ENCODE assay signal across 15 cellular contexts in the genomic region with DNA sequence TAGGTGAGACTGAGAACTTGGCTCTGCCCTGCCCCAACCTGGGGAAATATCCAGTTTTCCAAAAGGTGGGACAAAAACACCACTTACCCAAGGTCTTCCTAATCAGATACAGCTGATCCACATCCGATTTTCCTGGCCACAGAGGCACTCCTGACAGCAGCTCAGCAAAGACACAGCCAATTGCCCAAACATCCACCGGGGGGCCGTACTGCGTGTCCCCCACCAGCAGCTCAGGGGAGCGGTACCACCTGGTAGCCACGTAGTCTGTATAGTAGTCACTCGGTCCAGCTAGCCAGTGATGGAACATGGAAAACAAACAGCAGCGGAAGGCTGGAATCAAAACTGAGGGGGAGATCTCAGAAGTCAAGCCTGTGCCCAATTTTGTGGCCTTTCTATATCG. TPM values are rescaled to one million over a fixed set of nuclear protein-coding genes. Genes with fewer than 3 reads are reported as not detected.
A peak's percentile ranks its signal among the peaks of the same experiment; 100 is the strongest.
DNase-seq lines count a peak whose midpoint lies in the region; ATAC-seq and TF ChIP-seq lines count a peak whose summit lies in the region.
"Had no signal": no experiment of that assay in that cellular context is flagged by ENCODE, and none has a peak within 500 bp of the region (broad histone marks: within the 10 kb centered on the region; RNA-seq: fewer than 3 reads in every experiment).

No MANE protein-coding gene starts in this region.

- peaks cover 3% of the 10 kb centered on the region for H3K36me3 Mint-ChIP-seq in activated T-helper 1 cell treated with anti-CD3 and anti-CD28 coated beads, Interleukin-12 subunit alpha, Interleukin-12 subunit beta, Interleukin-2, Interleukin-4 antibody, amounts not matched to agents 30 ng/mL and 10 ng/mL and 1 ng/mL, durations not matched to agents 14 hours and 24 hours and 36 hours (ENCODE audit: low read depth)

- H4K20me1 ChIP-seq in SK-N-SH (ENCODE audit: insufficient read depth) = no peaks in the 10 kb centered on the region

- no peaks in the 10 kb centered on the region for H3K27me3 ChIP-seq in A673 (replicated peaks; ENCODE audit: insufficient read depth, low read depth, low read length, poor library complexity)
- H3K27me3 ChIP-seq in SK-N-SH (ENCODE audit: insufficient read depth) = no peaks in the 10 kb centered on the region
- no peaks in the 10 kb centered on the region for H3K27me3 ChIP-seq in foreskin keratinocyte
- no peaks in the 10 kb centered on the region for H3K27me3 ChIP-seq in gastroesophageal sphincter
- H3K27me3 ChIP-seq: body of pancreas, upper lobe of right lung had no signal

- intact Hi-C loops in A673 (cut with micrococcal nuclease; ENCODE audit: unreplicated experiment) = loop anchor here (5.0 kb wide), 1 partner anchor 191 kb away; the partner anchor contains the start of gene MAP4K5
- intact Hi-C loops in activated T-helper 1 cell treated with anti-CD3 and anti-CD28 coated beads, Interleukin-12 subunit alpha, Interleukin-12 subunit beta, Interleukin-2, Interleukin-4 antibody, amounts not matched to agents 30 ng/mL and 10 ng/mL and 1 ng/mL, durations not matched to agents 14 hours and 24 hours and 36 hours (cut with micrococcal nuclease) = no loop called here

- POLR2A ChIA-PET in A673 (lab: Charles Lee; ENCODE audit: low non-redundant PET) (interaction anchor here (0.6 kb wide), 1 partner anchor 13 kb away, joined by 4 read pairs; no protein-coding TSS in a partner anchor), SK-N-SH (lab: Yijun Ruan, JAX) (interaction anchor here (0.5 kb wide), 1 partner anchor 46 kb away, joined by 3 read pairs; no protein-coding TSS in a partner anchor)

- DNase-seq in A673 (ENCODE audit: low spot score) (peak; percentile 27), SK-N-SH (peak; percentile 32), foreskin keratinocyte (no peak), OCI-M1 (lab: John Stamatoyannopoulos, UW) (no peak)
- DNase-seq in stimulated activated CD4-positive, alpha-beta T cell treated with anti-CD3 and anti-CD28 coated beads, Interleukin-1b, Interleukin-23, amount 100 ng/mL, for 48 hours = no peak
- no peak for DNase-seq in activated T-helper 1 cell treated with anti-CD3 and anti-CD28 coated beads, Interleukin-12 subunit alpha, Interleukin-12 subunit beta, Interleukin-2, Interleukin-4 antibody, amounts not matched to agents 30 ng/mL and 10 ng/mL and 1 ng/mL, durations not matched to agents 14 hours and 24 hours and 36 hours (ENCODE audit: low spot score)
- DNase-seq: activated CD4-positive, alpha-beta memory T cell treated with anti-CD3 and anti-CD28 coated beads, Interleukin-2, amount 10 ng/mL, durations not matched to agents 7 days and 5 days; activated effector memory CD4-positive, alpha-beta T cell treated with Interleukin-2 at 50 U/mL for 16 hours; body of pancreas; kidney glomerular epithelial cell; mucosa of descending colon; upper lobe of right lung had no signal

- H3K27ac ChIP-seq in A673 (ENCODE audit: low read depth, low read length, poor library complexity, severe bottlenecking) (no peak overlapping the region), SK-N-SH (ENCODE audit: low read depth in 2 of 2, low read length in 1 of 2) (no peak overlapping the region), foreskin keratinocyte (no peak overlapping the region), gastroesophageal sphincter (no peak overlapping the region)
- H3K27ac ChIP-seq: body of pancreas, upper lobe of right lung had no signal

- H3K9me3 Mint-ChIP-seq in activated T-helper 1 cell treated with anti-CD3 and anti-CD28 coated beads, Interleukin-12 subunit alpha, Interleukin-12 subunit beta, Interleukin-2, Interleukin-4 antibody, amounts not matched to agents 30 ng/mL and 10 ng/mL and 1 ng/mL, durations not matched to agents 14 hours and 24 hours and 36 hours = no peaks in the 10 kb centered on the region
- H3K9me3 Mint-ChIP-seq: activated CD4-positive, alpha-beta memory T cell treated with anti-CD3 and anti-CD28 coated beads, Interleukin-2, amount 10 ng/mL, durations not matched to agents 7 days and 5 days had no signal

- H3K4me1 Mint-ChIP-seq in activated T-helper 1 cell treated with anti-CD3 and anti-CD28 coated beads, Interleukin-12 subunit alpha, Interleukin-12 subunit beta, Interleukin-2, Interleukin-4 antibody, amounts not matched to agents 30 ng/mL and 10 ng/mL and 1 ng/mL, durations not matched to agents 14 hours and 24 hours and 36 hours (ENCODE audit: low read depth) = peaks cover 39% of the 10 kb centered on the region

- H3K9me3 ChIP-seq in A673 (ENCODE audit: low read depth, low read length, poor library complexity, severe bottlenecking) (no peaks in the 10 kb centered on the region), SK-N-SH (no peaks in the 10 kb centered on the region), gastroesophageal sphincter (no peaks in the 10 kb centered on the region)
- H3K9me3 ChIP-seq: body of pancreas, mucosa of descending colon, upper lobe of right lung had no signal

- TF ChIP-seq POLR2A in gastroesophageal sphincter (IDR thresholded peaks at IDR 0.05) = no peak

- H2AFZ ChIP-seq in SK-N-SH (ENCODE audit: low read depth) = no peak overlapping the region

- peaks cover 7% of the 10 kb centered on the region for H3K27me3 Mint-ChIP-seq in activated T-helper 1 cell treated with anti-CD3 and anti-CD28 coated beads, Interleukin-12 subunit alpha, Interleukin-12 subunit beta, Interleukin-2, Interleukin-4 antibody, amounts not matched to agents 30 ng/mL and 10 ng/mL and 1 ng/mL, durations not matched to agents 14 hours and 24 hours and 36 hours (ENCODE audit: insufficient read depth)
- H3K27me3 Mint-ChIP-seq: activated CD4-positive, alpha-beta memory T cell treated with anti-CD3 and anti-CD28 coated beads, Interleukin-2, amount 10 ng/mL, durations not matched to agents 7 days and 5 days had no signal

- TF ChIP-seq RAD21 in SK-N-SH (IDR thresholded peaks at IDR 0.05; ENCODE audit: low read length) = no peak

- peaks cover 23% of the 10 kb centered on the region for H3K4me1 ChIP-seq in A673 (ENCODE audit: insufficient read depth, low read length, poor library complexity, severe bottlenecking)
- H3K4me1 ChIP-seq in SK-N-SH (ENCODE audit: control insufficient read depth in 1 of 2, insufficient read depth in 2 of 2, low read depth in 1 of 2, low read length in 1 of 2) = peaks cover 22 to 23% of the 10 kb centered on the region in 2 experiments
- H3K4me1 ChIP-seq in foreskin keratinocyte = peaks cover 19% of the 10 kb centered on the region
- peaks cover 0 to 53% (median 13%) of the 10 kb centered on the region in 3 donors for H3K4me1 ChIP-seq in gastroesophageal sphincter

- H3K4me2 ChIP-seq in SK-N-SH = no peak overlapping the region

- H3K79me2 ChIP-seq in SK-N-SH (ENCODE audit: insufficient read depth) = no peaks in the 10 kb centered on the region

- no peak overlapping the region for H3K4me3 ChIP-seq in A673 (ENCODE audit: low read depth, low read length, poor library complexity, severe bottlenecking)
- H3K4me3 ChIP-seq in SK-N-SH (ENCODE audit: low read depth in 2 of 2, low read length in 1 of 2) = no peak overlapping the region
- H3K4me3 ChIP-seq in gastroesophageal sphincter = no peak overlapping the region
- H3K4me3 ChIP-seq: body of pancreas, mucosa of descending colon, upper lobe of right lung had no signal

- BruUV-seq in A673 (replicated peaks; lab: Mats Ljungman, UMichigan) = no TSS peak

- ATAC-seq in foreskin keratinocyte (no peak), gastroesophageal sphincter (no peak)
- ATAC-seq: body of pancreas, mucosa of descending colon, Right ventricle myocardium inferior, upper lobe of right lung had no signal

- H3K9ac ChIP-seq in SK-N-SH = no peak overlapping the region

- TF ChIP-seq EP300 in SK-N-SH (IDR thresholded peaks at IDR 0.05; ENCODE audit: borderline replicate concordance in 1 of 2, low read depth in 1 of 2, low read length in 1 of 2) (no peak), gastroesophageal sphincter (IDR thresholded peaks at IDR 0.05) (no peak)

- H3K36me3 ChIP-seq in A673 (ENCODE audit: insufficient read depth, low read length, poor library complexity, severe bottlenecking) (no peaks in the 10 kb centered on the region), SK-N-SH (replicated peaks in 1 of 2; ENCODE audit: control insufficient read depth in 1 of 2, insufficient read depth in 2 of 2, low read length in 1 of 2) (no peaks in the 10 kb centered on the region), gastroesophageal sphincter (no peaks in the 10 kb centered on the region)

- TF ChIP-seq CTCF in A673 (conservative IDR thresholded peaks at IDR 0.05; ENCODE audit: low read depth, low read length) (peak; percentile 47), GM12873 (IDR thresholded peaks at IDR 0.05; ENCODE audit: insufficient read depth, low read depth, low read length, missing control alignments) (peak; percentile 48), SK-N-SH (IDR thresholded peaks at IDR 0.05) (peak; percentile 42), foreskin keratinocyte (conservative IDR thresholded peaks at IDR 0.05) (peak; percentile 25), gastroesophageal sphincter (IDR thresholded peaks at IDR 0.05) (no peak)

- H3F3A ChIP-seq in SK-N-SH (replicated peaks; ENCODE audit: insufficient read depth) = peaks cover 4% of the 10 kb centered on the region

- H3K27ac Mint-ChIP-seq in activated T-helper 1 cell treated with anti-CD3 and anti-CD28 coated beads, Interleukin-12 subunit alpha, Interleukin-12 subunit beta, Interleukin-2, Interleukin-4 antibody, amounts not matched to agents 30 ng/mL and 10 ng/mL and 1 ng/mL, durations not matched to agents 14 hours and 24 hours and 36 hours = no peak overlapping the region
- H3K27ac Mint-ChIP-seq: activated CD4-positive, alpha-beta memory T cell treated with anti-CD3 and anti-CD28 coated beads, Interleukin-2, amount 10 ng/mL, durations not matched to agents 7 days and 5 days had no signal

- no peaks in the 10 kb centered on the region for H3K9me2 ChIP-seq in SK-N-SH

- WGBS in SK-N-SH (ENCODE audit: low lambda C conversion rate) = 94% methylated on average over 7 of the region's 9 CpGs
- 85 to 100% methylated on average over 3 to 4 of the region's 9 CpGs for WGBS in gastroesophageal sphincter (ENCODE audit: low coverage in 1 of 2), 2 donors

- CTCF ChIA-PET in A673 (lab: Charles Lee) = interaction anchor here (0.5 to 0.6 kb wide), 2 partner anchors 13 to 870 kb away, joined by 3 to 7 read pairs; no protein-coding TSS in a partner anchor
- CTCF ChIA-PET in SK-N-SH (lab: Yijun Ruan, JAX) = interaction anchor here (0.7 to 6.9 kb wide), 4 partner anchors 8 to 519 kb away, joined by 3 to 65 read pairs (median 5); no protein-coding TSS in a partner anchor

- no peak overlapping the region for H3K4me3 Mint-ChIP-seq in activated T-helper 1 cell treated with anti-CD3 and anti-CD28 coated beads, Interleukin-12 subunit alpha, Interleukin-12 subunit beta, Interleukin-2, Interleukin-4 antibody, amounts not matched to agents 30 ng/mL and 10 ng/mL and 1 ng/mL, durations not matched to agents 14 hours and 24 hours and 36 hours
- H3K4me3 Mint-ChIP-seq: activated CD4-positive, alpha-beta memory T cell treated with anti-CD3 and anti-CD28 coated beads, Interleukin-2, amount 10 ng/mL, durations not matched to agents 7 days and 5 days had no signal

RNA-seq across cellular contexts. Expression of gene DMAC2L, which starts 28.8 kb away (rescaled TPM):
- total RNA-seq in A673 (2021) (18.4 and 20.4 TPM in 2 replicates), foreskin keratinocyte (7.7 and 7.8 TPM in 2 replicates), gastroesophageal sphincter (10 to 100 TPM; 21.1 to 28.3 (median 22.1) TPM)
- polyA plus RNA-seq in SK-N-SH (2012; rRNA removed) (20.3 and 22.7 TPM in 2 replicates), foreskin keratinocyte (8.0 and 8.8 TPM in 2 replicates)
- polyA plus RNA-seq in SK-N-SH (2012; cell fraction: cytosol; rRNA removed) = 18.4 and 21.9 TPM in 2 replicates
- polyA plus RNA-seq in SK-N-SH (2012; cell fraction: nucleus; rRNA removed) = 12.5 and 21.6 TPM in 2 replicates
- total RNA-seq in activated T-helper 1 cell treated with anti-CD3 and anti-CD28 coated beads, Interleukin-12 subunit alpha, Interleukin-12 subunit beta, Interleukin-2, Interleukin-4 antibody, amounts not matched to agents 30 ng/mL and 10 ng/mL and 1 ng/mL, durations not matched to agents 14 hours and 24 hours and 36 hours = 14.4 and 17.9 TPM in 2 replicates

RNA-seq across cellular contexts. Expression of gene L2HGDH, which starts 28.9 kb away (rescaled TPM):
- total RNA-seq in A673 (2021) = 17.4 and 22.9 TPM in 2 replicates
- 5.4 and 8.4 TPM in 2 replicates for polyA plus RNA-seq in SK-N-SH (2012; rRNA removed)
- polyA plus RNA-seq in SK-N-SH (2012; cell fraction: cytosol; rRNA removed) = 6.0 and 6.2 TPM in 2 replicates
- 4.3 and 5.2 TPM in 2 replicates for polyA plus RNA-seq in SK-N-SH (2012; cell fraction: nucleus; rRNA removed)
- 7.2 and 9.1 TPM in 2 replicates for total RNA-seq in foreskin keratinocyte
- polyA plus RNA-seq in foreskin keratinocyte = 2.7 and 3.7 TPM in 2 replicates
- 14.7 and 16.2 TPM in 2 replicates for total RNA-seq in activated T-helper 1 cell treated with anti-CD3 and anti-CD28 coated beads, Interleukin-12 subunit alpha, Interleukin-12 subunit beta, Interleukin-2, Interleukin-4 antibody, amounts not matched to agents 30 ng/mL and 10 ng/mL and 1 ng/mL, durations not matched to agents 14 hours and 24 hours and 36 hours
- total RNA-seq in gastroesophageal sphincter = 10 to 100 TPM in 1 of 4 donors, 1 to 10 TPM in 3; 3.4 to 10.2 (median 7.0) TPM

RNA-seq across cellular contexts. Expression of gene CDKL1, which starts 55.7 kb away (rescaled TPM):
- total RNA-seq in A673 (2021) (8.7 and 11.3 TPM in 2 replicates), foreskin keratinocyte (4.2 and 6.1 TPM in 2 replicates), gastroesophageal sphincter (10 to 100 TPM in 1 of 4 donors, 1 to 10 TPM in 3; 4.2 to 10.3 (median 6.2) TPM)
- polyA plus RNA-seq in SK-N-SH (2012; rRNA removed) (1.7 and 2.5 TPM in 2 replicates), foreskin keratinocyte (1.8 TPM in 2 replicates)
- 1.4 and 1.5 TPM in 2 replicates for polyA plus RNA-seq in SK-N-SH (2012; cell fraction: cytosol; rRNA removed)
- polyA plus RNA-seq in SK-N-SH (2012; cell fraction: nucleus; rRNA removed) = 1.6 and 2.8 TPM in 2 replicates
- total RNA-seq in activated T-helper 1 cell treated with anti-CD3 and anti-CD28 coated beads, Interleukin-12 subunit alpha, Interleukin-12 subunit beta, Interleukin-2, Interleukin-4 antibody, amounts not matched to agents 30 ng/mL and 10 ng/mL and 1 ng/mL, durations not matched to agents 14 hours and 24 hours and 36 hours = 2.4 and 2.5 TPM in 2 replicates

Comparison
In these comparisons a context has a peak if more than half of its experiments do, and no peak if none do; other contexts are left out.
1. DNase-seq: peak in A673 (single experiment) and SK-N-SH (single experiment); none in foreskin keratinocyte (0 of 2), stimulated activated CD4-positive, alpha-beta T cell treated with anti-CD3 and anti-CD28 coated beads, Interleukin-1b, Interleukin-23, amount 100 ng/mL, for 48 hours (single experiment), activated T-helper 1 cell treated with anti-CD3 and anti-CD28 coated beads, Interleukin-12 subunit alpha, Interleukin-12 subunit beta, Interleukin-2, Interleukin-4 antibody, amounts not matched to agents 30 ng/mL and 10 ng/mL and 1 ng/mL, durations not matched to agents 14 hours and 24 hours and 36 hours (single experiment) and OCI-M1 (single experiment).
2. CTCF ChIP-seq: peak in A673 (single experiment), GM12873 (single experiment), SK-N-SH (single experiment) and foreskin keratinocyte (single experiment); none in gastroesophageal sphincter (0 of 4).